In the genomic region with DNA sequence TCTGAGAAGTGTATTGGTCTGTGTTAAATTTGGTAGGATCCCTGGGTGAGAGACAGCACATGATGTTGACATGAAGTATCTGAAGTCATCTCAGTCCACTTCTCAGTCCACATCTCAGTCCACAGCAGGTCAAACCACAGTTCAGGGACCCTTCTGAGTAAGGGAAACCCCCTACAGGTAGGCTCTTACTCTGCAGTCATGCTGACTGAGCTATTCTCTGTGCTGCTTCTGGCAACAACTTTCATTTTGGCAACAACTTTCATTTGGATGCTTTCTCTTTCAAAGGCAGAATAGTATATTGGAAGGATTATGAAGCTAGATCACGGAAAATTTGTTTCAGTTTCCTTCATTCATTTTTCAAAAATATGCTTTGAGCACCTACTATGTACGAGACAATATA, we compare ENCODE assay signal across 18 cellular contexts.
A peak's percentile ranks its signal among the peaks of the same experiment; 100 is the strongest.
DNase-seq lines count a peak whose midpoint lies in the region; ATAC-seq and TF ChIP-seq lines count a peak whose summit lies in the region.
"Had no signal": no experiment of that assay in that cellular context is flagged by ENCODE, and none has a peak within 500 bp of the region (broad histone marks: within the 10 kb centered on the region; RNA-seq: fewer than 3 reads in every experiment).

No MANE protein-coding gene starts in this region.

- no TSS peak for BruUV-seq in MCF 10A (replicated peaks; lab: Mats Ljungman, UMichigan)

- H3K27ac Mint-ChIP-seq in MCF 10A (ENCODE audit: low read depth, unreplicated experiment): no peak overlapping the region
- H3K27ac Mint-ChIP-seq: memory B cell had no signal

- CTCF ChIA-PET in MCF 10A (lab: Yijun Ruan, JAX): interaction anchor here (0.7 to 1.1 kb wide), 2 partner anchors 63 to 108 kb away, joined by 3 to 4 read pairs; no protein-coding TSS in a partner anchor
- CTCF ChIA-PET in HEK293T (lab: Yijun Ruan, JAX): no interaction called here

- H3K4me1 Mint-ChIP-seq in MCF 10A (ENCODE audit: insufficient read depth, unreplicated experiment): no peaks in the 10 kb centered on the region
- H3K4me1 Mint-ChIP-seq: central memory CD8-positive, alpha-beta T cell; memory B cell had no signal

- H3K27me3 Mint-ChIP-seq in MCF 10A (ENCODE audit: insufficient read depth, unreplicated experiment): peaks cover 71% of the 10 kb centered on the region
- H3K27me3 Mint-ChIP-seq: central memory CD8-positive, alpha-beta T cell; memory B cell had no signal

- H3K4me3 Mint-ChIP-seq in MCF 10A (ENCODE audit: unreplicated experiment): no peak overlapping the region
- H3K4me3 Mint-ChIP-seq: central memory CD8-positive, alpha-beta T cell; memory B cell had no signal

- peak; percentile 38 for DNase-seq in GM10266 (ENCODE audit: extremely low spot score)
- no peak for DNase-seq in MV-4-11 (lab: John Stamatoyannopoulos, UW)
- DNase-seq in MCF 10A (ENCODE audit: unreplicated experiment): no peak
- DNase-seq in occipital lobe (lab: John Stamatoyannopoulos, UW): no peak
- no peak for DNase-seq in HEK293T (ENCODE audit: extremely low spot score)
- DNase-seq: activated CD4-positive, alpha-beta T cell treated with anti-CD3 and anti-CD28 coated beads, Interleukin-2, amount 50 U/mL, for 1 hour; activated effector memory CD4-positive, alpha-beta T cell treated with Interleukin-2 at 50 U/mL for 16 hours; Calu3; esophagus squamous epithelium; NCI-H1436; pancreas; stimulated activated CD4-positive, alpha-beta T cell treated with anti-CD3 and anti-CD28 coated beads, Interleukin-2, amount 100 ng/mL, for 24 hours; stimulated activated naive CD8-positive, alpha-beta T cell treated with anti-CD3 and anti-CD28 coated beads, Interleukin-15, Interleukin-2, amounts not matched to agents 100 U/mL and 50 U/mL, for 24 hours had no signal

- ATAC-seq in GM19043 (IDR thresholded peaks at IDR 0.05; ENCODE audit: low read depth, unreplicated experiment) (peak; percentile 61), GM21825 (IDR thresholded peaks at IDR 0.05; ENCODE audit: unreplicated experiment) (peak; percentile 74), HG03159 (IDR thresholded peaks at IDR 0.05; ENCODE audit: unreplicated experiment) (peak; percentile 79)
- ATAC-seq: pancreas; stimulated activated naive CD8-positive, alpha-beta T cell treated with anti-CD3 and anti-CD28 coated beads, Interleukin-15, Interleukin-2, amounts not matched to agents 100 U/mL and 50 U/mL, for 24 hours had no signal

- no peaks in the 10 kb centered on the region for H3K36me3 Mint-ChIP-seq in MCF 10A (ENCODE audit: insufficient read depth, unreplicated experiment)
- H3K36me3 Mint-ChIP-seq: memory B cell had no signal

- POLR2A ChIA-PET in MCF 10A (lab: Yijun Ruan, JAX): no interaction called here
- POLR2A ChIA-PET in HEK293T (lab: Yijun Ruan, JAX): no interaction called here

- TF ChIP-seq CTCF in GM10266 (IDR thresholded peaks at IDR 0.05; ENCODE audit: control insufficient read depth, insufficient read depth, low read depth, missing control alignments): no peak
- no peak for TF ChIP-seq CTCF in MCF 10A (IDR thresholded peaks at IDR 0.05; ENCODE audit: unreplicated experiment)

- intact Hi-C loops in MCF 10A (cut with micrococcal nuclease): no loop called here

- no peaks in the 10 kb centered on the region for H3K9me3 Mint-ChIP-seq in MCF 10A (ENCODE audit: unreplicated experiment)

TF ChIP-seq in HEK293T, 16 proteins besides CTCF, POLR2A, EP300 and RAD21:
- TF ChIP-seq SUZ12 (IDR thresholded peaks at IDR 0.05) (no peak), FOXK2 (IDR thresholded peaks at IDR 0.05) (no peak), CTBP1 (IDR thresholded peaks at IDR 0.05; ENCODE audit: borderline replicate concordance) (no peak), NFRKB (IDR thresholded peaks at IDR 0.05) (no peak), HDGF (IDR thresholded peaks at IDR 0.05; ENCODE audit: borderline replicate concordance) (no peak), TARDBP (IDR thresholded peaks at IDR 0.05) (no peak), FOXA1 (IDR thresholded peaks at IDR 0.05) (no peak), BHLHE40 (IDR thresholded peaks at IDR 0.05; ENCODE audit: borderline replicate concordance) (no peak), FOXM1 (IDR thresholded peaks at IDR 0.05; ENCODE audit: borderline replicate concordance) (no peak), L3MBTL2 (conservative IDR thresholded peaks at IDR 0.05) (no peak)
TF ChIP-seq in HEK293T: peak in this region for 0.
